ENCODE assay signal across 13 cellular contexts in the genomic region with DNA sequence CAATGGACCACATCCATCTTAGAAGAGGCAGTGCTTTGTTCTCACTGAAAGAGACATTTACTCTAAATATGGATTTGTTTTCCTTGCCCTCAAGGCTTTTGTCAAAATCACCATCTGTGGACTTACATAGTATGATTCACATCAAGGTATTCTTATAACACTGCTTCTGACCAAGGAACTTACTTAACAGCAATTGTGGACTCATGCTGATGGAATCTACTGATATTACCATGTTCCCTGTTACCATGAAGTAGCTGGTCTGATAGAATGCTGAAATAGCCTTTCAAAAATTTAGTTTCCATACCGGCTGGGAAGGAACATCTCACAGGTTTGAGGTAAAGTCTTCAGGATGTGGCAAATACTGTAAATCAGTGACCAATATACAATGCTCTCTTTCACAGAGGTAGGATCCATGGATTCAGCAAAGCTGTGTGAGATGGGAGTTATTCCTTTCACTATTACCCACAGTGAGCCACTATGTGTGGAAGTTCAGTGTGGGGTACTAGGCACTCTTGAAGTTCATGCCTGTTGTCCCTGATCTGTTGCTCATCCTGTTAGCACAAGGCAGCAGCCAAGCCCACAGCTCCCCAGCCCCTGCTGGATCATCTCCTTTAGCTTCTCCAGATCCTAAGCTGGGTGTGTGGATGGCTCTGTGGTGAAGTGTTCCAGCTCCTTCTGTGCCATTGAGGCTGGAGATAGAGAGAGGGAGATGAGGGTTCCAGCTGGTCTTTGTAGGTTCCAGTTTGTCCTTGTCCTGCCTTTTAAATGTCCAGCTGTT.
A peak's percentile ranks its signal among the peaks of the same experiment; 100 is the strongest.
DNase-seq lines count a peak whose midpoint lies in the region; ATAC-seq and TF ChIP-seq lines count a peak whose summit lies in the region.
"Had no signal": no experiment of that assay in that cellular context is flagged by ENCODE, and none has a peak within 500 bp of the region (broad histone marks: within the 10 kb centered on the region; RNA-seq: fewer than 3 reads in every experiment).

No MANE protein-coding gene starts in this region.

- no peak for TF ChIP-seq POLR2A in gastroesophageal sphincter (IDR thresholded peaks at IDR 0.05)

- DNase-seq in AG04450 (ENCODE audit: low read depth, low spot score): peak; percentile 59
- DNase-seq in HS-5 (ENCODE audit: low read depth): peak; percentile 55
- peak; percentile 40 for DNase-seq in astrocyte of the spinal cord (ENCODE audit: low read depth, low spot score)
- peak; percentile 55 for DNase-seq in islet precursor cell
- DNase-seq in stimulated activated CD4-positive, alpha-beta T cell treated with anti-CD3 and anti-CD28 coated beads, Interleukin-4, amount 100 ng/mL, for 4 hours: no peak
- no peak for DNase-seq in KBM-7
- DNase-seq: AML-193; effector memory CD4-positive, alpha-beta T cell; upper lobe of right lung had no signal

- H3K36me3 ChIP-seq in gastroesophageal sphincter: no peaks in the 10 kb centered on the region
- H3K36me3 ChIP-seq: neutrophil, SJCRH30, upper lobe of right lung had no signal

- TF ChIP-seq CTCF in AG04450 (IDR thresholded peaks at IDR 0.05; ENCODE audit: low read depth, low read length) (no peak), astrocyte of the spinal cord (IDR thresholded peaks at IDR 0.05; ENCODE audit: low read depth, low read length) (no peak), gastroesophageal sphincter (IDR thresholded peaks at IDR 0.05) (no peak)

- H3K27ac ChIP-seq in AG04450 (ENCODE audit: low read depth, low read length): peak overlapping the region; percentile 49
- no peak overlapping the region for H3K27ac ChIP-seq in gastroesophageal sphincter
- H3K27ac ChIP-seq: neutrophil, SJCRH30, upper lobe of right lung had no signal

- no peaks in the 10 kb centered on the region for H3K27me3 ChIP-seq in AG04450 (ENCODE audit: control insufficient read depth, insufficient read depth, low read length)
- no peaks in the 10 kb centered on the region for H3K27me3 ChIP-seq in gastroesophageal sphincter
- H3K27me3 ChIP-seq: neutrophil, SJCRH30, upper lobe of right lung had no signal

- POLR2A ChIA-PET in AG04450 (lab: Yijun Ruan, JAX): interaction anchor here (0.9 kb wide), 1 partner anchor 269 kb away, joined by 3 read pairs; no protein-coding TSS in a partner anchor

- H3K4me3 ChIP-seq in AG04450 (ENCODE audit: low read depth, low read length) (no peak overlapping the region), astrocyte of the spinal cord (ENCODE audit: low read depth, low read length) (no peak overlapping the region), gastroesophageal sphincter (no peak overlapping the region)
- H3K4me3 ChIP-seq: SJCRH30, upper lobe of right lung had no signal

- no peak for TF ChIP-seq EP300 in gastroesophageal sphincter (IDR thresholded peaks at IDR 0.05)

- no peaks in the 10 kb centered on the region for H3K4me1 ChIP-seq in gastroesophageal sphincter
- H3K4me1 ChIP-seq: upper lobe of right lung had no signal

- ATAC-seq in gastroesophageal sphincter (no peak), HG02885 (IDR thresholded peaks at IDR 0.05; ENCODE audit: poor library complexity, unreplicated experiment) (no peak)
- ATAC-seq: upper lobe of right lung had no signal

- no peaks in the 10 kb centered on the region for H3K9me3 ChIP-seq in AG04450 (ENCODE audit: control insufficient read depth, insufficient read depth, low read length)
- no peaks in the 10 kb centered on the region for H3K9me3 ChIP-seq in gastroesophageal sphincter
- H3K9me3 ChIP-seq: neutrophil, upper lobe of right lung had no signal

- in situ Hi-C loops in astrocyte of the spinal cord (cut with HindIII; ENCODE audit: low sequenced_read_pairs): no loop called here
- in situ Hi-C loops in KBM-7 (cut with MboI; ENCODE audit: low pct_unique_long_range_greater_than_20kb, low sequenced_read_pairs): no loop called here

- WGBS in gastroesophageal sphincter (ENCODE audit: low coverage in 1 of 2), 2 donors: 36% methylated on average over 1 of the region's 1 CpG; no CpG with 5 or more reads in 1 of the 2 donors

- CTCF ChIA-PET in AG04450 (lab: Charles Lee): no interaction called here

Comparison
In these comparisons a context has a peak if more than half of its experiments do, and no peak if none do; other contexts are left out.
1. DNase-seq: peak in AG04450 (single experiment), HS-5 (single experiment), astrocyte of the spinal cord (single experiment) and islet precursor cell (single experiment); none in stimulated activated CD4-positive, alpha-beta T cell treated with anti-CD3 and anti-CD28 coated beads, Interleukin-4, amount 100 ng/mL, for 4 hours (0 of 2) and KBM-7 (single experiment).